23 cellular contexts compared by ENCODE assay signal in genomic region chr17:37410357-37410756, GRCh38. TPM values are rescaled to one million over a fixed set of nuclear protein-coding genes. Genes with fewer than 3 reads are reported as not detected.
DNase-seq lines count a peak whose midpoint lies in the region; ATAC-seq and TF ChIP-seq lines count a peak whose summit lies in the region.
"Had no signal": no experiment of that assay in that cellular context is flagged by ENCODE, and none has a peak within 500 bp of the region (broad histone marks: within the 10 kb centered on the region; RNA-seq: fewer than 3 reads in every experiment).

No MANE protein-coding gene starts in this region.

- no peaks in the 10 kb centered on the region for H3K9me2 ChIP-seq in GM23338 (ENCODE audit: insufficient read depth)

- POLR2A ChIA-PET in AG04450 (lab: Yijun Ruan, JAX), result interaction anchor here (0.7 kb wide), 1 partner anchor 10 kb away, joined by 3 read pairs; no protein-coding TSS in a partner anchor
- POLR2A ChIA-PET in HEK293 (lab: Yijun Ruan, JAX), result interaction anchor here (0.6 to 0.8 kb wide), 2 partner anchors 13 to 19 kb away, joined by 3 to 4 read pairs; no protein-coding TSS in a partner anchor

- no peak overlapping the region for H3K27ac Mint-ChIP-seq in GM23338
- H3K27ac Mint-ChIP-seq: CD8-positive, alpha-beta T cell had no signal

- no peaks in the 10 kb centered on the region for H3K9me3 Mint-ChIP-seq in GM23338
- H3K9me3 Mint-ChIP-seq: CD8-positive, alpha-beta T cell; IgD-negative memory B cell had no signal

- H2AFZ ChIP-seq in GM23338, result no peak overlapping the region
- H2AFZ ChIP-seq: GM23248 had no signal

- H3K4me2 ChIP-seq in GM23338, result no peak overlapping the region

- H3K27me3 ChIP-seq in AG04450 (ENCODE audit: control insufficient read depth, insufficient read depth, low read length) (no peaks in the 10 kb centered on the region), psoas muscle (ENCODE audit: insufficient read depth in 3 of 3, low read length in 2 of 3) (no peaks in the 10 kb centered on the region), GM23338 (ENCODE audit: insufficient read depth) (no peaks in the 10 kb centered on the region)

- DNase-seq in AG04450 (ENCODE audit: low read depth, low spot score) (no peak), choroid plexus epithelial cell (ENCODE audit: low read depth) (peak; percentile 55), psoas muscle (no peak), activated gamma-delta T cell treated with Interleukin-2 at 50 U/mL for 16 hours (no peak), GM23338 (ENCODE audit: low spot score) (no peak)
- DNase-seq: CD8-positive, alpha-beta T cell; DND-41; GM23248; NCI-H1694; NCI-H2081; NCI-H2171; NCI-H345; NCI-H524; NCI-H774 had no signal

- peaks cover 5% of the 10 kb centered on the region for H4K20me1 ChIP-seq in GM23338 (replicated peaks; ENCODE audit: insufficient read depth)

- ATAC-seq in psoas muscle (peak in 1 of 4 donors; percentile 26), GM23338 (no peak), HG02973 (IDR thresholded peaks at IDR 0.05; ENCODE audit: unreplicated experiment) (no peak)
- ATAC-seq: CD8-positive, alpha-beta T cell; GM12878; Panc1 had no signal

- WGBS in psoas muscle, 3 donors, result 59 to 88% (median 65%) methylated on average over 3 of the region's 3 CpGs

- H3F3A ChIP-seq in GM23338 (replicated peaks; ENCODE audit: low read depth), result peaks cover 18% of the 10 kb centered on the region

- H3K9me3 ChIP-seq in AG04450 (ENCODE audit: control insufficient read depth, insufficient read depth, low read length) (no peaks in the 10 kb centered on the region; the same call in 1 of the 2 replicates), HEK293 (ENCODE audit: control insufficient read depth, insufficient read depth, low read depth, low read length) (no peaks in the 10 kb centered on the region), psoas muscle (no peaks in the 10 kb centered on the region)
- H3K9me3 ChIP-seq: HAP-1 had no signal

- no peak for TF ChIP-seq CTCF in AG04450 (IDR thresholded peaks at IDR 0.05; ENCODE audit: low read depth, low read length)
- TF ChIP-seq CTCF in HEK293 (tag by site-specific recombination; IDR thresholded peaks at IDR 0.05), result no peak
- no peak for TF ChIP-seq CTCF in choroid plexus epithelial cell (conservative IDR thresholded peaks at IDR 0.05; ENCODE audit: low read depth, low read length)
- TF ChIP-seq CTCF in psoas muscle (IDR thresholded peaks at IDR 0.05), result no peak
- TF ChIP-seq CTCF in GM23338 (conservative IDR thresholded peaks at IDR 0.05; ENCODE audit: low read depth in 2 of 2), result no peak

- H3K79me2 ChIP-seq in GM23338 (replicated peaks; ENCODE audit: insufficient read depth), result peaks cover 18% of the 10 kb centered on the region

- H3K36me3 ChIP-seq in HEK293 (ENCODE audit: control insufficient read depth in 2 of 2, insufficient read depth in 1 of 2, low read length in 2 of 2) (peaks cover 58 to 59% of the 10 kb centered on the region in 2 experiments), psoas muscle (ENCODE audit: insufficient read depth in 1 of 2, low read depth in 1 of 2) (peaks cover 5 to 47% of the 10 kb centered on the region in 2 donors), GM23338 (ENCODE audit: insufficient read depth) (peaks cover 16% of the 10 kb centered on the region; the same call in 1 of the 2 replicates)

- CTCF ChIA-PET in AG04450 (lab: Charles Lee), result interaction anchor here (1.1 to 1.2 kb wide), 2 partner anchors 28 to 37 kb away, joined by 4 read pairs; no protein-coding TSS in a partner anchor
- CTCF ChIA-PET in HEK293 (lab: Yijun Ruan, JAX), result interaction anchor here (0.6 to 1.2 kb wide), 3 partner anchors 37 to 1820 kb away, joined by 3 to 6 read pairs (median 3); no protein-coding TSS in a partner anchor

- peaks cover 64% of the 10 kb centered on the region for H3K36me3 Mint-ChIP-seq in GM23338 (ENCODE audit: low read depth)

- no peak overlapping the region for H3K4me3 ChIP-seq in AG04450 (ENCODE audit: low read depth, low read length)
- no peak overlapping the region for H3K4me3 ChIP-seq in HEK293 (ENCODE audit: low read depth, low read length)
- no peak overlapping the region for H3K4me3 ChIP-seq in choroid plexus epithelial cell (ENCODE audit: low read depth, low read length)
- no peak overlapping the region for H3K4me3 ChIP-seq in psoas muscle
- H3K4me3 ChIP-seq in GM23338, result no peak overlapping the region
- H3K4me3 ChIP-seq: GM12878, GM23248, HAP-1 had no signal

- H3K4me1 Mint-ChIP-seq in GM23338, result peaks cover 5% of the 10 kb centered on the region; the same call in 2 of the 3 replicates

- no peak overlapping the region for H3K4me3 Mint-ChIP-seq in GM23338
- H3K4me3 Mint-ChIP-seq: CD8-positive, alpha-beta T cell had no signal

- peaks cover 8% of the 10 kb centered on the region for H3K27me3 Mint-ChIP-seq in GM23338 (ENCODE audit: insufficient read depth, low read depth, poor library complexity)
- H3K27me3 Mint-ChIP-seq: IgD-negative memory B cell had no signal

- intact Hi-C loops in psoas muscle (cut with DNase I), result no loop called here

- H3K27ac ChIP-seq in AG04450 (ENCODE audit: low read depth, low read length) (peak overlapping the region; percentile 21), HEK293 (ENCODE audit: extremely low read depth, low read depth, low read length) (no peak overlapping the region), psoas muscle (peak overlapping the region; percentile 23), GM23338 (ENCODE audit: low read depth) (no peak overlapping the region)
- H3K27ac ChIP-seq: GM23248 had no signal

- H3K4me1 ChIP-seq in HEK293 (ENCODE audit: control insufficient read depth, insufficient read depth, low read length), result no peaks in the 10 kb centered on the region; the same call in 1 of the 2 replicates
- H3K4me1 ChIP-seq in psoas muscle, result peaks cover 12% of the 10 kb centered on the region
- peaks cover under 1% of the 10 kb centered on the region; the same call in 1 of the 2 replicates for H3K4me1 ChIP-seq in GM23338 (ENCODE audit: insufficient read depth)

TF ChIP-seq in HEK293, 187 proteins besides CTCF, POLR2A, EP300 and RAD21:
- TF ChIP-seq ZIC2 (tag by site-specific recombination; IDR thresholded peaks at IDR 0.05) (no peak), PRDM1 (tag by site-specific recombination; IDR thresholded peaks at IDR 0.05) (no peak), PRDM6 (tag by site-specific recombination; IDR thresholded peaks at IDR 0.05) (peak; percentile 61), EGR2 (tag by site-specific recombination; IDR thresholded peaks at IDR 0.05; ENCODE audit: low read depth) (no peak), HOXA7 (CRISPR knock-in tag; IDR thresholded peaks at IDR 0.05; ENCODE audit: borderline replicate concordance) (no peak)

TF ChIP-seq in GM23338, 12 proteins besides CTCF, POLR2A, EP300 and RAD21 (continues in another document):
- TF ChIP-seq ZNF114 (CRISPR knock-in tag; IDR thresholded peaks at IDR 0.05), result no peak
- TF ChIP-seq JUNB (IDR thresholded peaks at IDR 0.05; ENCODE audit: unreplicated experiment), result no peak
- no peak for TF ChIP-seq REST (IDR thresholded peaks at IDR 0.05; ENCODE audit: unreplicated experiment)
- no peak for TF ChIP-seq EZH2phosphoT487 (IDR thresholded peaks at IDR 0.05; ENCODE audit: unreplicated experiment)

RNA-seq across cellular contexts. Expression of gene TADA2A, which starts 3.7 kb away (rescaled TPM):
- 18.1 and 21.4 TPM in 2 replicates for polyA plus RNA-seq in AG04450 (2011; rRNA removed)
- polyA minus RNA-seq in AG04450 (2011; rRNA and poly(A)+ RNA removed), result 32.6 and 32.8 TPM in 2 replicates
- total RNA-seq in psoas muscle, result 10 to 100 TPM in 3 of 4 donors, 1 to 10 TPM in 1; 9.4 to 23.7 (median 17.4) TPM
- polyA plus RNA-seq in psoas muscle, result 10 to 100 TPM in 2 of 3 donors, 1 to 10 TPM in 1; 8.5 to 11.3 (median 10.6) TPM
- 14.4 and 14.5 TPM in 2 replicates for total RNA-seq in GM23338 (2014; rRNA removed; shearing (Covaris generic))
- 17.1 and 18.0 TPM in 2 replicates for polyA plus RNA-seq in GM23338 (2016; fragmentation: Nextera tagmentation; extraction: Ambion mirVana)

RNA-seq across cellular contexts. Expression of gene ACACA, which starts 3.7 kb away (rescaled TPM):
- polyA plus RNA-seq in AG04450 (2011; rRNA removed), result 53.6 and 57.9 TPM in 2 replicates
- 161 and 163 TPM in 2 replicates for polyA minus RNA-seq in AG04450 (2011; rRNA and poly(A)+ RNA removed)
- 10 to 100 TPM; 21.5 to 42.6 (median 35.7) TPM for total RNA-seq in psoas muscle
- 10 to 100 TPM in 2 of 3 donors, 1 to 10 TPM in 1; 7.2 to 13.4 (median 12.1) TPM for polyA plus RNA-seq in psoas muscle
- total RNA-seq in GM23338 (2014; rRNA removed; shearing (Covaris generic)), result 136 and 164 TPM in 2 replicates
- polyA plus RNA-seq in GM23338 (2016; fragmentation: Nextera tagmentation; extraction: Ambion mirVana), result 53.5 and 59.6 TPM in 2 replicates

RNA-seq across cellular contexts. Expression of gene C17orf78, which starts 34.6 kb away (rescaled TPM):
- not detected in 2 replicates for polyA plus RNA-seq in AG04450 (2011; rRNA removed)
- not detected in 2 replicates for polyA minus RNA-seq in AG04450 (2011; rRNA and poly(A)+ RNA removed)
- not detected for total RNA-seq in psoas muscle
- under 1 TPM in 1 of 3 donors, not detected in 2; 0.06 TPM for polyA plus RNA-seq in psoas muscle
- total RNA-seq in GM23338 (2014; rRNA removed; shearing (Covaris generic)), result not detected in 2 replicates
- polyA plus RNA-seq in GM23338 (2016; fragmentation: Nextera tagmentation; extraction: Ambion mirVana), result 0.19 TPM in 1 of 2 replicates, not detected in the other
- total RNA-seq: A673; CD8-positive, alpha-beta T cell; GM12878; GM23248; MCF 10A had no signal
- polyA plus RNA-seq: BJ, GM23248, IgD-negative memory B cell had no signal

Comparison
In these comparisons a context has a peak if more than half of its experiments do, and no peak if none do; other contexts are left out.
1. H3K27ac ChIP-seq: peak in AG04450 (single experiment) and psoas muscle (single experiment); none in HEK293 (single experiment) and GM23338 (single experiment).